Comparison of ENCODE assay signal across 17 cellular contexts in the genomic region with DNA sequence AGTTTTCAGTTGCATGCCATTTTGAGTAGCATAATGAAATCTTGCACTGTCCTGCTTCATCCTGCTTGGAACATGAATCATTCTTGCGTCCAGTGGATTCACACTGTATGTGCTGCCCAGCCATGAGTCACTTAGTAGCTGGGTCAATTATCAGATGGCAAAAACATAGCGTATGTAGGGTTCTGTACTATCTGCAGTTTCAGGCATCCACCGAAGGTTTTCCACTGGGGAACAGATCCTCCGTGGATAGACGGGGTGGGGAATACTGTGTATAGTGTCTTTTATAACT.
DNase-seq lines count a peak whose midpoint lies in the region; TF ChIP-seq lines count a peak whose summit lies in the region.
"Had no signal": no experiment of that assay in that cellular context is flagged by ENCODE, and none has a peak within 500 bp of the region (broad histone marks: within the 10 kb centered on the region; RNA-seq: fewer than 3 reads in every experiment).

No MANE protein-coding gene starts in this region.

- H4K8ac ChIP-seq in neuronal stem cell (ENCODE audit: low read depth, low read length), result no peak overlapping the region

- H4K91ac ChIP-seq in neuronal stem cell (ENCODE audit: low read depth, low read length, poor library complexity), result no peak overlapping the region

- H3K23ac ChIP-seq in neuronal stem cell (ENCODE audit: low read depth, low read length, poor library complexity), result no peak overlapping the region

- H2BK12ac ChIP-seq in neuronal stem cell (ENCODE audit: low read length), result no peak overlapping the region

- no peak overlapping the region for H3K18ac ChIP-seq in neuronal stem cell (ENCODE audit: low read length)

- DNase-seq in AG08395 (ENCODE audit: low spot score) (peak; percentile 11), HPDE6-E6E7 (ENCODE audit: extremely low spot score) (peak; percentile 45), amniotic epithelial cell (ENCODE audit: low read depth) (peak; percentile 75), fibroblast of villous mesenchyme (ENCODE audit: low read depth) (peak; percentile 49), retina (no peak), posterior vena cava (ENCODE audit: low spot score) (no peak), neuronal stem cell (ENCODE audit: low spot score) (no peak)
- no peak for DNase-seq in stimulated activated CD4-positive, alpha-beta T cell treated with anti-CD3 and anti-CD28 coated beads, Interleukin-4, amount 100 ng/mL, for 24 hours
- DNase-seq: activated CD4-positive, alpha-beta T cell treated with anti-CD3 and anti-CD28 coated beads, Interleukin-2, amount 50 U/mL, for 1 hour; activated T-cell treated with anti-CD3 and anti-CD28 coated beads, Interleukin-2, amount 50 U/mL, for 72 hours; kidney; NCI-H1417 treated with DMSO at 0.1 percent for 48 hours; NCI-H510A; posterior cingulate gyrus; stimulated activated CD4-positive, alpha-beta T cell treated with anti-CD3 and anti-CD28 coated beads, Interleukin-15, amount 100 ng/mL, for 24 hours; T-helper 2 cell had no signal

- no peaks in the 10 kb centered on the region for H3K36me3 ChIP-seq in neuronal stem cell (replicated peaks in 1 of 2; ENCODE audit: control insufficient read depth in 2 of 2, insufficient read depth in 2 of 2, low read length in 2 of 2)
- H3K36me3 ChIP-seq: thoracic aorta had no signal

- no peak overlapping the region for H2BK120ac ChIP-seq in neuronal stem cell (ENCODE audit: low read depth, low read length)

- TF ChIP-seq CTCF in fibroblast of villous mesenchyme (IDR thresholded peaks at IDR 0.05; ENCODE audit: insufficient read depth, low read depth, low read length), result no peak

- H2AFZ ChIP-seq in neuronal stem cell (ENCODE audit: low read length), result no peak overlapping the region

- H3K4me1 ChIP-seq in neuronal stem cell (ENCODE audit: control insufficient read depth in 2 of 2, insufficient read depth in 1 of 2, low read depth in 1 of 2, low read length in 2 of 2), result no peaks in the 10 kb centered on the region

- H3K27me3 ChIP-seq in neuronal stem cell (ENCODE audit: control insufficient read depth in 3 of 3, insufficient read depth in 3 of 3, low read depth in 1 of 3, low read length in 3 of 3), result no peaks in the 10 kb centered on the region

- peaks cover 0 to under 1% of the 10 kb centered on the region in 2 donors for H3K9me3 ChIP-seq in neuronal stem cell (replicated peaks in 1 of 2; ENCODE audit: control insufficient read depth in 2 of 2, insufficient read depth in 1 of 2, low read depth in 1 of 2, low read length in 2 of 2)
- H3K9me3 ChIP-seq: thoracic aorta had no signal

- WGBS in neuronal stem cell (ENCODE audit: extremely low coverage in 2 of 2, insufficient read length in 2 of 2, insufficient replicate concordance in 1 of 2), 2 donors, result no CpG with 5 or more reads among the region's 5 CpGs

- intact Hi-C loops in posterior vena cava (cut with DNase I), result no loop called here

- H2AK5ac ChIP-seq in neuronal stem cell (ENCODE audit: low read depth, low read length), result no peak overlapping the region

- H3K4me2 ChIP-seq in neuronal stem cell (ENCODE audit: insufficient read depth, low read length, poor library complexity, severe bottlenecking), result no peak overlapping the region

- no peak overlapping the region for H3K4ac ChIP-seq in neuronal stem cell (ENCODE audit: low read length)

- no peak overlapping the region for H2BK15ac ChIP-seq in neuronal stem cell (ENCODE audit: low read length)

- no peak overlapping the region for H3K27ac ChIP-seq in neuronal stem cell (replicated peaks; ENCODE audit: low read length)
- H3K27ac ChIP-seq: thoracic aorta had no signal

- H3K14ac ChIP-seq in neuronal stem cell (ENCODE audit: low read length), result no peak overlapping the region

- H3K9ac ChIP-seq in neuronal stem cell (ENCODE audit: low read depth, low read length, poor library complexity), result no peak overlapping the region

- H3K79me1 ChIP-seq in neuronal stem cell (ENCODE audit: low read depth, low read length), result no peaks in the 10 kb centered on the region

- no peak overlapping the region for H3K4me3 ChIP-seq in fibroblast of villous mesenchyme (ENCODE audit: low read depth, low read length)
- H3K4me3 ChIP-seq in neuronal stem cell (ENCODE audit: low read length in 2 of 2), result no peak overlapping the region
- H3K4me3 ChIP-seq: thoracic aorta had no signal

- H2BK5ac ChIP-seq in neuronal stem cell (ENCODE audit: low read length), result no peak overlapping the region

Comparison
In these comparisons a context has a peak if more than half of its experiments do, and no peak if none do; other contexts are left out.
1. DNase-seq: peak in AG08395 (single experiment), HPDE6-E6E7 (single experiment), amniotic epithelial cell (single experiment) and fibroblast of villous mesenchyme (single experiment); none in retina (single experiment), posterior vena cava (single experiment), neuronal stem cell (single experiment) and stimulated activated CD4-positive, alpha-beta T cell treated with anti-CD3 and anti-CD28 coated beads, Interleukin-4, amount 100 ng/mL, for 24 hours (single experiment).